Comparison of ENCODE assay signal across 15 cellular contexts in genomic region chr2:128179461-128179755, GRCh38.
DNase-seq lines count a peak whose midpoint lies in the region; ATAC-seq, FAIRE-seq and TF ChIP-seq lines count a peak whose summit lies in the region.
"Had no signal": no experiment of that assay in that cellular context is flagged by ENCODE, and none has a peak within 500 bp of the region (broad histone marks: within the 10 kb centered on the region; RNA-seq: fewer than 3 reads in every experiment).

No MANE protein-coding gene starts in this region.

- no TSS peak for BruUV-seq in endothelial cell of umbilical vein (replicated peaks; lab: Mats Ljungman, UMichigan)

- H3K4me3 ChIP-seq in BLaER1: no peak overlapping the region
- H3K4me3 ChIP-seq in OCI-LY3 (ENCODE audit: low read length): no peak overlapping the region
- H3K4me3 ChIP-seq in endothelial cell of umbilical vein (replicated peaks in 1 of 3; ENCODE audit: insufficient read depth in 1 of 3, low read depth in 1 of 3, low read length in 3 of 3): no peak overlapping the region
- no peak overlapping the region for H3K4me3 ChIP-seq in osteoblast (ENCODE audit: insufficient read depth, low read length)
- no peak overlapping the region for H3K4me3 ChIP-seq in lower leg skin (ENCODE audit: low read depth, poor library complexity, severe bottlenecking)
- H3K4me3 ChIP-seq: HAP-1, MG63, thoracic aorta had no signal

- FAIRE-seq in endothelial cell of umbilical vein (lab: Jason Lieb, UNC): no peak
- FAIRE-seq: GM12892, small intestine had no signal

- intact Hi-C loops in endothelial cell of umbilical vein (cut with micrococcal nuclease): loop anchor here (1.0 to 10.0 kb wide), 3 partner anchors 54 to 355 kb away; no protein-coding TSS in a partner anchor
- intact Hi-C loops in lower leg skin (cut with DNase I; ENCODE audit: low total_unique reads): no loop called here

- dilution Hi-C loops in endothelial cell of umbilical vein (cut with MboI; ENCODE audit: extremely low pct_ligation_motif_present, low sequenced_read_pairs): no loop called here

- H3K27ac ChIP-seq in BLaER1: no peak overlapping the region
- no peak overlapping the region for H3K27ac ChIP-seq in OCI-LY3 (ENCODE audit: low read length)
- peak overlapping the region; percentile 48 for H3K27ac ChIP-seq in endothelial cell of umbilical vein (ENCODE audit: insufficient read depth, low read depth, low read length)
- H3K27ac ChIP-seq in osteoblast (ENCODE audit: low read depth, low read length): peak overlapping the region; percentile 19
- H3K27ac ChIP-seq: thoracic aorta had no signal

- no peak overlapping the region for H3K9ac ChIP-seq in BLaER1
- no peak overlapping the region for H3K9ac ChIP-seq in OCI-LY3 (ENCODE audit: low read length)
- H3K9ac ChIP-seq in endothelial cell of umbilical vein (replicated peaks; ENCODE audit: extremely low read depth, insufficient read depth, low read length): peak overlapping the region; percentile 41

- H4K20me1 ChIP-seq in BLaER1 (no peaks in the 10 kb centered on the region), OCI-LY3 (ENCODE audit: insufficient read depth, low read length) (no peaks in the 10 kb centered on the region), endothelial cell of umbilical vein (replicated peaks; ENCODE audit: control insufficient read depth, extremely low read depth, insufficient read depth, low read length) (no peaks in the 10 kb centered on the region), osteoblast (ENCODE audit: insufficient read depth, low read length) (no peaks in the 10 kb centered on the region)

- peaks cover 22% of the 10 kb centered on the region for H3K4me1 ChIP-seq in BLaER1
- H3K4me1 ChIP-seq in OCI-LY3 (ENCODE audit: low read length): no peaks in the 10 kb centered on the region
- peaks cover 23% of the 10 kb centered on the region for H3K4me1 ChIP-seq in endothelial cell of umbilical vein (ENCODE audit: control insufficient read depth, extremely low read depth, insufficient read depth, low read length)
- no peaks in the 10 kb centered on the region for H3K4me1 ChIP-seq in osteoblast (ENCODE audit: insufficient read depth, low read length)
- H3K4me1 ChIP-seq: HAP-1 had no signal

- DNase-seq in endothelial cell of umbilical vein (ENCODE audit: low read depth, low spot score) (no peak), osteoblast (ENCODE audit: insufficient read length, low spot score, missing footprints) (no peak), LoVo (ENCODE audit: low spot score) (no peak), lower leg skin (ENCODE audit: low spot score in 2 of 2) (no peak), GM19238 (ENCODE audit: insufficient read length, low spot score) (no peak)
- DNase-seq: activated CD8-positive, alpha-beta memory T cell treated with anti-CD3 and anti-CD28 coated beads, Interleukin-2, amount 50 U/mL, for 48 hours had no signal

- ATAC-seq in HG02588 (IDR thresholded peaks at IDR 0.05; ENCODE audit: unreplicated experiment): no peak

- no peaks in the 10 kb centered on the region for H3K9me3 ChIP-seq in BLaER1
- no peaks in the 10 kb centered on the region for H3K9me3 ChIP-seq in OCI-LY3 (ENCODE audit: insufficient read depth, low read length)
- no peaks in the 10 kb centered on the region for H3K9me3 ChIP-seq in endothelial cell of umbilical vein (replicated peaks; ENCODE audit: control insufficient read depth, insufficient read depth, low read length)
- H3K9me3 ChIP-seq in osteoblast (ENCODE audit: low read depth, low read length): no peaks in the 10 kb centered on the region
- H3K9me3 ChIP-seq: HAP-1, MG63, thoracic aorta had no signal

- H3K36me3 ChIP-seq in BLaER1 (peaks cover 89% of the 10 kb centered on the region), OCI-LY3 (replicated peaks; ENCODE audit: low read depth, low read length) (peaks cover 59% of the 10 kb centered on the region), endothelial cell of umbilical vein (ENCODE audit: control insufficient read depth in 2 of 2, extremely low read depth in 1 of 2, insufficient read depth in 2 of 2, low read length in 2 of 2) (peaks cover 19 to 22% of the 10 kb centered on the region in 2 experiments), osteoblast (ENCODE audit: insufficient read depth, low read length) (peaks cover 70% of the 10 kb centered on the region)

- no peak overlapping the region for H2AFZ ChIP-seq in OCI-LY3 (ENCODE audit: low read depth, low read length)
- H2AFZ ChIP-seq in endothelial cell of umbilical vein (ENCODE audit: low read depth, low read length): no peak overlapping the region
- H2AFZ ChIP-seq in osteoblast (ENCODE audit: low read length): no peak overlapping the region

- POLR2A ChIA-PET in endothelial cell of umbilical vein (lab: Charles Lee): no interaction called here

- CTCF ChIA-PET in endothelial cell of umbilical vein (lab: Charles Lee): interaction anchor here (0.9 to 2.9 kb wide), 17 partner anchors 9 to 1744 kb away, joined by 3 to 66 read pairs (median 6); no protein-coding TSS in a partner anchor

- TF ChIP-seq POLR2A in endothelial cell of umbilical vein (IDR thresholded peaks at IDR 0.05; ENCODE audit: low read depth, low read length) (no peak), lower leg skin (IDR thresholded peaks at IDR 0.05) (no peak)

- H3K4me2 ChIP-seq in BLaER1: peak overlapping the region; percentile 55
- no peak overlapping the region for H3K4me2 ChIP-seq in OCI-LY3 (ENCODE audit: low read length)
- H3K4me2 ChIP-seq in endothelial cell of umbilical vein (ENCODE audit: insufficient read depth, low read length): peak overlapping the region; percentile 52
- no peak overlapping the region for H3K4me2 ChIP-seq in osteoblast (ENCODE audit: insufficient read depth, low read length)

- H3K9me1 ChIP-seq in endothelial cell of umbilical vein (replicated peaks; ENCODE audit: control insufficient read depth, extremely low read depth, insufficient read depth, low read length): no peaks in the 10 kb centered on the region

- H3K27me3 ChIP-seq in BLaER1: no peaks in the 10 kb centered on the region
- H3K27me3 ChIP-seq in OCI-LY3 (ENCODE audit: low read depth, low read length): no peaks in the 10 kb centered on the region
- no peaks in the 10 kb centered on the region for H3K27me3 ChIP-seq in endothelial cell of umbilical vein (ENCODE audit: control insufficient read depth in 2 of 2, insufficient read depth in 2 of 2, low read length in 2 of 2)
- H3K27me3 ChIP-seq in osteoblast (ENCODE audit: insufficient read depth, low read length): no peaks in the 10 kb centered on the region
- H3K27me3 ChIP-seq: dorsolateral prefrontal cortex, MG63 had no signal

- H3K79me2 ChIP-seq in OCI-LY3 (ENCODE audit: low read length) (no peaks in the 10 kb centered on the region), endothelial cell of umbilical vein (ENCODE audit: control insufficient read depth, insufficient read depth, low read length) (no peaks in the 10 kb centered on the region), osteoblast (ENCODE audit: insufficient read depth, low read length) (no peaks in the 10 kb centered on the region)

- TF ChIP-seq CTCF in OCI-LY3 (IDR thresholded peaks at IDR 0.05; ENCODE audit: low read depth, low read length): 0 out of 2 replicates have a peak, but pooled peaks have one; percentile 1
- TF ChIP-seq CTCF in endothelial cell of umbilical vein (IDR thresholded peaks at IDR 0.05; ENCODE audit: extremely low read depth in 1 of 2, insufficient read depth in 1 of 2, low read depth in 1 of 2, low read length in 2 of 2): no peak
- TF ChIP-seq CTCF in osteoblast (IDR thresholded peaks at IDR 0.05; ENCODE audit: extremely low read depth, low read depth, low read length): no peak
- no peak for TF ChIP-seq CTCF in lower leg skin (IDR thresholded peaks at IDR 0.05)

- 90 to 93% methylated on average over 4 of the region's 4 CpGs for WGBS in lower leg skin, 2 donors

TF ChIP-seq in endothelial cell of umbilical vein, 7 proteins besides CTCF, POLR2A, EP300 and RAD21:
- no peak for TF ChIP-seq EZH2 (IDR thresholded peaks at IDR 0.05; ENCODE audit: borderline replicate concordance, low read depth, low read length, severe bottlenecking)
- TF ChIP-seq JUN (IDR thresholded peaks at IDR 0.05; ENCODE audit: borderline replicate concordance, insufficient read depth, insufficient read length, low read depth): no peak
- TF ChIP-seq MYC (IDR thresholded peaks at IDR 0.05; ENCODE audit: low read depth, low read length): no peak
- TF ChIP-seq FOS (IDR thresholded peaks at IDR 0.05; ENCODE audit: borderline replicate concordance, insufficient read depth, low read length): no peak
- no peak for TF ChIP-seq GATA2 (IDR thresholded peaks at IDR 0.05; ENCODE audit: insufficient read depth, insufficient read length, low read depth, low read length)
- no peak for TF ChIP-seq POLR2AphosphoS5 (IDR thresholded peaks at IDR 0.05; ENCODE audit: insufficient read depth, low read depth, low read length)
- TF ChIP-seq MAX (IDR thresholded peaks at IDR 0.05; ENCODE audit: insufficient read depth, insufficient read length): no peak

Comparison
In these comparisons a context has a peak if more than half of its experiments do, and no peak if none do; other contexts are left out.
1. H3K27ac ChIP-seq: peak in endothelial cell of umbilical vein (single experiment) and osteoblast (single experiment); none in BLaER1 (single experiment) and OCI-LY3 (single experiment).
2. H3K4me2 ChIP-seq: peak in BLaER1 (single experiment) and endothelial cell of umbilical vein (single experiment); none in OCI-LY3 (single experiment) and osteoblast (single experiment).